Comparison of ENCODE assay signal across 8 cellular contexts in genomic region chr13:77326905-77327604, GRCh38. TPM values are rescaled to one million over a fixed set of nuclear protein-coding genes. Genes with fewer than 3 reads are reported as not detected.
DNase-seq lines count a peak whose midpoint lies in the region; ATAC-seq and TF ChIP-seq lines count a peak whose summit lies in the region.

Gene MYCBP2 (minus strand): TSS chr13:77327094. CDS start chr13:77326775, 319 bp downstream.

- in situ Hi-C loops in GM13977 (cut with MboI; ENCODE audit: low pct_unique_long_range_greater_than_20kb, low sequenced_read_pairs, unreplicated experiment): no loop called here

- H3K36me3 Mint-ChIP-seq in T-helper 17 cell (ENCODE audit: low read depth): peaks cover 6% of the 10 kb centered on the region
- no peaks in the 10 kb centered on the region for H3K36me3 Mint-ChIP-seq in progenitor cell of endocrine pancreas (ENCODE audit: insufficient read depth)

- H3K4me3 Mint-ChIP-seq in T-helper 17 cell: peak within 1 kb of the TSS; percentile 97
- H3K4me3 Mint-ChIP-seq in progenitor cell of endocrine pancreas (ENCODE audit: low read depth): peak within 1 kb of the TSS; percentile 90

- H3K27me3 Mint-ChIP-seq in T-helper 17 cell (no peaks in the 10 kb centered on the region), progenitor cell of endocrine pancreas (no peaks in the 10 kb centered on the region)

- H3K9me3 Mint-ChIP-seq in progenitor cell of endocrine pancreas (ENCODE audit: low read depth): no peaks in the 10 kb centered on the region

- peaks cover 78% of the 10 kb centered on the region for H3K4me1 ChIP-seq in left ventricle myocardium inferior
- no peaks in the 10 kb centered on the region for H3K4me1 ChIP-seq in urinary bladder (ENCODE audit: insufficient read depth)

- H3K4me1 Mint-ChIP-seq in T-helper 17 cell (peaks cover 65% of the 10 kb centered on the region), progenitor cell of endocrine pancreas (ENCODE audit: low read depth) (peaks cover 39% of the 10 kb centered on the region)

- H3K9me3 ChIP-seq in T-helper 17 cell (ENCODE audit: control insufficient read depth, low read length, poor library complexity, severe bottlenecking) (no peaks in the 10 kb centered on the region), left ventricle myocardium inferior (replicated peaks) (no peaks in the 10 kb centered on the region)

- no peaks in the 10 kb centered on the region for H3K27me3 ChIP-seq in left ventricle myocardium inferior (ENCODE audit: low read depth)

- H3K27ac Mint-ChIP-seq in T-helper 17 cell (peak within 1 kb of the TSS; percentile 96), progenitor cell of endocrine pancreas (peak within 1 kb of the TSS; percentile 91)

- H3K27ac ChIP-seq in left ventricle myocardium inferior (replicated peaks) (peak within 1 kb of the TSS; percentile 95), urinary bladder (ENCODE audit: low read depth) (peak within 1 kb of the TSS; percentile 87)

- peak; percentile 65 for ATAC-seq in HG02885 (IDR thresholded peaks at IDR 0.05; ENCODE audit: poor library complexity, unreplicated experiment)
- ATAC-seq in T-helper 17 cell: peak; percentile 73

- TF ChIP-seq CTCF in GM13977 (IDR thresholded peaks at IDR 0.05; ENCODE audit: extremely low read depth, insufficient read depth, missing control alignments): no peak
- TF ChIP-seq CTCF in left ventricle myocardium inferior (IDR thresholded peaks at IDR 0.05; ENCODE audit: borderline replicate concordance): no peak
- TF ChIP-seq CTCF in progenitor cell of endocrine pancreas (IDR thresholded peaks at IDR 0.05; ENCODE audit: unreplicated experiment): no peak

- no peaks in the 10 kb centered on the region for H3K36me3 ChIP-seq in left ventricle myocardium inferior
- H3K36me3 ChIP-seq in urinary bladder (ENCODE audit: insufficient read depth): no peaks in the 10 kb centered on the region

- 2% methylated on average over 33 of the region's 35 CpGs for WGBS in urinary bladder

- peak within 1 kb of the TSS; percentile 93 for H3K4me3 ChIP-seq in left ventricle myocardium inferior
- H3K4me3 ChIP-seq in urinary bladder (ENCODE audit: low read depth, low read length): peak within 1 kb of the TSS; percentile 81

- intact Hi-C loops in left ventricle myocardium inferior (cut with micrococcal nuclease): no loop called here

- DNase-seq in GM13977 (ENCODE audit: low spot score): peak; percentile 95
- DNase-seq in NCI-H1694 treated with DMSO at 0.1 percent for 48 hours (lab: John Stamatoyannopoulos, UW): peak; percentile 96
- peak; percentile 90 to 96 (median 94) for DNase-seq in T-helper 17 cell
- DNase-seq in amygdala (lab: John Stamatoyannopoulos, UW): peak; percentile 71 to 98 (median 91)
- DNase-seq in left ventricle myocardium inferior: peak; percentile 96
- DNase-seq in progenitor cell of endocrine pancreas (ENCODE audit: low spot score, unreplicated experiment): peak; percentile 96

RNA-seq across cellular contexts. Expression of gene MYCBP2, which starts in this region (rescaled TPM):
- total RNA-seq in T-helper 17 cell (100 to 1,000 TPM; 146 to 160 TPM), left ventricle myocardium inferior (42.2 TPM), progenitor cell of endocrine pancreas (58.4 and 64.8 TPM in 2 replicates), urinary bladder (124 TPM)
- polyA plus RNA-seq in urinary bladder: 43.7 TPM

Comparison
In these comparisons a context has a peak if more than half of its experiments do, and no peak if none do; other contexts are left out.
1. Peak in every context shown above with its lines: DNase-seq, ATAC-seq, H3K4me3 ChIP-seq and H3K27ac ChIP-seq.